In the genomic region with DNA sequence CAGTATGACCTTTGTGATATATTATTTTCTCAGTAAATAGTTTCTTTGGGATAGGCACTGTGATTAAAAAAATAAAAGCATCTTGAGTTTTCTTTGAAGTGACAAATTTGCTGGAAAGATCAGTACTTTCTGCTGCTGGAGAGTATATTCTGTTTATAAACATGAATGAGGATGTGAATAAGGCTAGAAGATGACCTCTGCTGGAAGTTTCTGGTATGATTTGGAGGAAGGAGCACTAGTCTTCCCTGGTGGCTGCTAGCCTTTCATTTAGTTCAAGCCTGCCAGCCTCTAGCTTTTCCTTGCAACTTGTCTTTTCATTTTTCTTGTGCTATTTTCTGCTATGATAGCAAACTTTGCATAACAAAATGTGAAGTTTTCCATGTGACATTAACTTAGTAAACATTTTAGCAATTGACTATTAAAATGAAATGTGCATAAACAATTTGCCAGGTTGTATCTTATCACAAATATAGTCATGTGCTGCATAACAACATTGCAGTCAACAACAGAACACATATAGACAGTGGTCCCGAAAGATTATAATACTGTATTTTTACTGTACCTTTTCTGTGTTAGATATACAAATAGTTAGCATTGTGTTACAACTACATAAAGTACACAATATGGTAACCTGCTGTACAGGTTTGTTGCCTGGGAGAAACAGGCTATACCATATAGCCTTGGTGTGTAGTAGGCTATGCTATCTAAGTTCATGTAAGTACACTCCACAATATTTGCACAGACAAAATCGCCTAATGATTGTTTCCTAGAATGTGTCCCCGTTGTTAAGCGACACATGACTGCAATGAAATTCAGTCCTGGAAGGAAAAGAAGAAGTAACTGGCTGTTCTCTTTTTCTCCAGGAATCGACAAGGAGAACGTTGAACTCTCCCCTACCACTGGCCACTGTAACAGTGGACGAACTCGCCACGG, we compare ENCODE assay signal across 8 cellular contexts. TPM values are rescaled to one million over a fixed set of nuclear protein-coding genes. Genes with fewer than 3 reads are reported as not detected.
DNase-seq lines count a peak whose midpoint lies in the region; ATAC-seq and TF ChIP-seq lines count a peak whose summit lies in the region.

No MANE protein-coding gene starts in this region.

- no peaks in the 10 kb centered on the region for H3K27me3 Mint-ChIP-seq in activated CD4-positive, alpha-beta T cell treated with anti-CD3 and anti-CD28 coated beads for 36 hours

- H3K4me3 ChIP-seq in fibroblast of lung (replicated peaks in 1 of 4; ENCODE audit: control extremely low read depth in 1 of 4, insufficient read depth in 1 of 4, low read depth in 3 of 4, low read length in 4 of 4): no peak overlapping the region
- H3K4me3 ChIP-seq in neutrophil (ENCODE audit: low read depth in 1 of 2, low read length in 1 of 2): peak overlapping the region; percentile 25 to 41

- H3K27ac Mint-ChIP-seq in activated CD4-positive, alpha-beta T cell treated with anti-CD3 and anti-CD28 coated beads for 36 hours: no peak overlapping the region

- H3K4me1 Mint-ChIP-seq in activated CD4-positive, alpha-beta T cell treated with anti-CD3 and anti-CD28 coated beads for 36 hours: peaks cover 22% of the 10 kb centered on the region

- no peak overlapping the region for H2AFZ ChIP-seq in fibroblast of lung (ENCODE audit: low read length)

- H3K36me3 ChIP-seq in fibroblast of lung (ENCODE audit: control insufficient read depth, insufficient read depth, low read length) (no peaks in the 10 kb centered on the region), neutrophil (no peaks in the 10 kb centered on the region)

- no peaks in the 10 kb centered on the region for H4K20me1 ChIP-seq in fibroblast of lung (ENCODE audit: control insufficient read depth, extremely low read depth, insufficient read depth, low read length)

- H3K4me3 Mint-ChIP-seq in activated CD4-positive, alpha-beta T cell treated with anti-CD3 and anti-CD28 coated beads for 36 hours: no peak overlapping the region

- no peaks in the 10 kb centered on the region for H3K27me3 ChIP-seq in fibroblast of lung (ENCODE audit: control insufficient read depth, insufficient read depth, low read length)
- H3K27me3 ChIP-seq in neutrophil: no peaks in the 10 kb centered on the region

- POLR2A ChIA-PET in activated CD4-positive, alpha-beta T cell treated with anti-CD3 and anti-CD28 coated beads for 36 hours (lab: Charles Lee): no interaction called here

- no peaks in the 10 kb centered on the region for H3K9me3 Mint-ChIP-seq in activated CD4-positive, alpha-beta T cell treated with anti-CD3 and anti-CD28 coated beads for 36 hours (ENCODE audit: low read depth)

- CTCF ChIA-PET in activated CD4-positive, alpha-beta T cell treated with anti-CD3 and anti-CD28 coated beads for 36 hours (lab: Charles Lee): interaction anchor here (0.7 to 2.5 kb wide), 23 partner anchors 11 to 403 kb away, joined by 3 to 17 read pairs (median 4); partner anchors contain the start of genes EVI2A and RNF135

- DNase-seq in activated CD4-positive, alpha-beta T cell treated with anti-CD3 and anti-CD28 coated beads for 36 hours: peak; percentile 27
- no peak for DNase-seq in activated CD4-positive, alpha-beta T cell treated with anti-CD3 and anti-CD28 coated beads for 1 hour
- DNase-seq in LHCN-M2 (ENCODE audit: low read depth) (peak; percentile 65), fibroblast of lung (ENCODE audit: low read depth in 2 of 2) (peak; percentile 50 to 81)

- H3K36me3 Mint-ChIP-seq in activated CD4-positive, alpha-beta T cell treated with anti-CD3 and anti-CD28 coated beads for 36 hours (ENCODE audit: low read depth): no peaks in the 10 kb centered on the region

- H3K27ac ChIP-seq in fibroblast of lung (ENCODE audit: insufficient read depth, low read length) (no peak overlapping the region), neutrophil (peak overlapping the region; percentile 71)

- H3K9me3 ChIP-seq in fibroblast of lung (ENCODE audit: control insufficient read depth, insufficient read depth, low read depth, low read length) (no peaks in the 10 kb centered on the region), neutrophil (no peaks in the 10 kb centered on the region)

- ATAC-seq in activated CD4-positive, alpha-beta T cell treated with anti-CD3 and anti-CD28 coated beads for 36 hours: peak; percentile 85
- ATAC-seq in SK-N-SH treated with all-trans-retinoic acid at 6 μM for 48 hours (peak; percentile 91), HG02852 (IDR thresholded peaks at IDR 0.05; ENCODE audit: unreplicated experiment) (no peak), GM21717 (IDR thresholded peaks at IDR 0.05; ENCODE audit: unreplicated experiment) (no peak)

- H3K9ac ChIP-seq in fibroblast of lung (ENCODE audit: insufficient read depth, low read length): no peak overlapping the region

- no peaks in the 10 kb centered on the region for H3K4me1 ChIP-seq in fibroblast of lung (ENCODE audit: control insufficient read depth, extremely low read depth, insufficient read depth, low read length)
- H3K4me1 ChIP-seq in neutrophil (ENCODE audit: control insufficient read depth in 1 of 2, insufficient read depth in 1 of 2, low read depth in 1 of 2, low read length in 1 of 2): peaks cover 27 to 28% of the 10 kb centered on the region in 2 experiments

- intact Hi-C loops in activated CD4-positive, alpha-beta T cell treated with anti-CD3 and anti-CD28 coated beads for 36 hours (cut with DNase I, micrococcal nuclease): loop anchor here (1.0 to 5.0 kb wide), 7 partner anchors 53 to 401 kb away; partner anchors contain the start of genes EVI2A (in 1 of the 2) and RNF135 (in 1 of the 2)

- H3K4me2 ChIP-seq in fibroblast of lung (ENCODE audit: extremely low read depth, insufficient read depth, low read length): no peak overlapping the region

- TF ChIP-seq CTCF in fibroblast of lung (conservative IDR thresholded peaks at IDR 0.05 in 1 of 2, IDR thresholded peaks at IDR 0.05 in 1 of 2; ENCODE audit: low read depth in 1 of 2, low read length in 2 of 2) (peak; percentile 64 to 75), neutrophil (IDR thresholded peaks at IDR 0.05) (peak; percentile 84)

- H3K79me2 ChIP-seq in fibroblast of lung (ENCODE audit: control insufficient read depth, insufficient read depth, low read length): no peaks in the 10 kb centered on the region

TF ChIP-seq in SK-N-SH treated with all-trans-retinoic acid at 6 μM for 48 hours, 23 proteins besides CTCF, POLR2A, EP300 and RAD21 (continues in another document):
- TF ChIP-seq CSDC2 (CRISPR knock-in tag; IDR thresholded peaks at IDR 0.05) (no peak), ZNF8 (CRISPR knock-in tag; IDR thresholded peaks at IDR 0.05) (no peak), ZNF70 (CRISPR knock-in tag; IDR thresholded peaks at IDR 0.05) (no peak), ZNF565 (CRISPR knock-in tag; conservative IDR thresholded peaks at IDR 0.05; ENCODE audit: low read depth) (no peak), SNAI2 (CRISPR knock-in tag; IDR thresholded peaks at IDR 0.05) (no peak), BACH2 (CRISPR knock-in tag; IDR thresholded peaks at IDR 0.05; ENCODE audit: borderline replicate concordance) (no peak), ISL1 (CRISPR knock-in tag; IDR thresholded peaks at IDR 0.05) (no peak)
- TF ChIP-seq, protein P1, sequence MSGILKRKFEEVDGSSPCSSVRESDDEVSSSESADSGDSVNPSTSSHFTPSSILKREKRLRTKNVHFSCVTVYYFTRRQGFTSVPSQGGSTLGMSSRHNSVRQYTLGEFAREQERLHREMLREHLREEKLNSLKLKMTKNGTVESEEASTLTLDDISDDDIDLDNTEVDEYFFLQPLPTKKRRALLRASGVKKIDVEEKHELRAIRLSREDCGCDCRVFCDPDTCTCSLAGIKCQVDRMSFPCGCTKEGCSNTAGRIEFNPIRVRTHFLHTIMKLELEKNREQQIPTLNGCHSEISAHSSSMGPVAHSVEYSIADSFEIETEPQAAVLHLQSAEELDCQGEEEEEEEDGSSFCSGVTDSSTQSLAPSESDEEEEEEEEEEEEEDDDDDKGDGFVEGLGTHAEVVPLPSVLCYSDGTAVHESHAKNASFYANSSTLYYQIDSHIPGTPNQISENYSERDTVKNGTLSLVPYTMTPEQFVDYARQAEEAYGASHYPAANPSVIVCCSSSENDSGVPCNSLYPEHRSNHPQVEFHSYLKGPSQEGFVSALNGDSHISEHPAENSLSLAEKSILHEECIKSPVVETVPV (CRISPR knock-in tag; IDR thresholded peaks at IDR 0.05): no peak
- TF ChIP-seq, protein P2, sequence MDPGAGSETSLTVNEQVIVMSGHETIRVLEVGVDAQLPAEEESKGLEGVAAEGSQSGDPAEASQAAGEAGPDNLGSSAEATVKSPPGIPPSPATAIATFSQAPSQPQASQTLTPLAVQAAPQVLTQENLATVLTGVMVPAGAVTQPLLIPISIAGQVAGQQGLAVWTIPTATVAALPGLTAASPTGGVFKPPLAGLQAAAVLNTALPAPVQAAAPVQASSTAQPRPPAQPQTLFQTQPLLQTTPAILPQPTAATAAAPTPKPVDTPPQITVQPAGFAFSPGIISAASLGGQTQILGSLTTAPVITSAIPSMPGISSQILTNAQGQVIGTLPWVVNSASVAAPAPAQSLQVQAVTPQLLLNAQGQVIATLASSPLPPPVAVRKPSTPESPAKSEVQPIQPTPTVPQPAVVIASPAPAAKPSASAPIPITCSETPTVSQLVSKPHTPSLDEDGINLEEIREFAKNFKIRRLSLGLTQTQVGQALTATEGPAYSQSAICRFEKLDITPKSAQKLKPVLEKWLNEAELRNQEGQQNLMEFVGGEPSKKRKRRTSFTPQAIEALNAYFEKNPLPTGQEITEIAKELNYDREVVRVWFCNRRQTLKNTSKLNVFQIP (CRISPR knock-in tag; IDR thresholded peaks at IDR 0.05; ENCODE audit: borderline replicate concordance, low read depth): no peak

RNA-seq across cellular contexts. Expression of gene RAB11FIP4, which starts 18.1 kb away (rescaled TPM):
- total RNA-seq in activated CD4-positive, alpha-beta T cell treated with anti-CD3 and anti-CD28 coated beads for 36 hours: 10 to 100 TPM; 30.3 to 41.4 TPM
- total RNA-seq in LHCN-M2 (2014; rRNA removed) (under 0.01 and 0.45 TPM in 2 replicates), fibroblast of lung (0.66 and 1.8 TPM in 2 replicates)
- 0.21 TPM for polyA plus RNA-seq in LHCN-M2 (2012)
- 0.14 and 0.16 TPM in 2 replicates for polyA plus RNA-seq in fibroblast of lung
- 0.27 and 0.43 TPM in 2 replicates for polyA plus RNA-seq in fibroblast of lung (2012)
- polyA minus RNA-seq in fibroblast of lung (ENCODE audit: low replicate concordance): 1.1 TPM in 1 of 2 replicates, not detected in the other

RNA-seq across cellular contexts. Expression of gene EVI2A, which starts 52.0 kb away (rescaled TPM):
- total RNA-seq in activated CD4-positive, alpha-beta T cell treated with anti-CD3 and anti-CD28 coated beads for 36 hours: 10 to 100 TPM; 16.9 to 18.2 TPM
- total RNA-seq in LHCN-M2 (2014; rRNA removed) (38.0 and 53.9 TPM in 2 replicates), fibroblast of lung (11.8 and 22.8 TPM in 2 replicates)
- polyA plus RNA-seq in LHCN-M2 (2012): 12.9 TPM
- polyA plus RNA-seq in fibroblast of lung: 0.77 and 3.0 TPM in 2 replicates
- polyA plus RNA-seq in fibroblast of lung (2012): 0.69 and 2.8 TPM in 2 replicates
- not detected in 2 replicates for polyA minus RNA-seq in fibroblast of lung (ENCODE audit: low replicate concordance)

RNA-seq across cellular contexts. Expression of gene EVI2B, which starts 59.6 kb away (rescaled TPM):
- total RNA-seq in activated CD4-positive, alpha-beta T cell treated with anti-CD3 and anti-CD28 coated beads for 36 hours: 10 to 100 TPM; 10.3 to 14.8 TPM
- total RNA-seq in LHCN-M2 (2014; rRNA removed): 6.3 and 10.6 TPM in 2 replicates
- polyA plus RNA-seq in LHCN-M2 (2012): 1.7 TPM
- 0.26 and 0.33 TPM in 2 replicates for total RNA-seq in fibroblast of lung
- polyA plus RNA-seq in fibroblast of lung: 0.68 and 3.4 TPM in 2 replicates
- 0.19 and 1.4 TPM in 2 replicates for polyA plus RNA-seq in fibroblast of lung (2012)
- polyA minus RNA-seq in fibroblast of lung (ENCODE audit: low replicate concordance): 0.33 TPM in 1 of 2 replicates, not detected in the other

Comparison
In these comparisons a context has a peak if more than half of its experiments do, and no peak if none do; other contexts are left out.
1. ATAC-seq: peak in activated CD4-positive, alpha-beta T cell treated with anti-CD3 and anti-CD28 coated beads for 36 hours (single experiment) and SK-N-SH treated with all-trans-retinoic acid at 6 μM for 48 hours (single experiment); none in HG02852 (single experiment) and GM21717 (single experiment).
2. H3K4me3 ChIP-seq: peak in neutrophil (2 of 2); none in fibroblast of lung (0 of 4).
3. RNA of gene RAB11FIP4, which starts 18.1 kb away (total RNA-seq): 30.3 to 41.4 TPM in activated CD4-positive, alpha-beta T cell treated with anti-CD3 and anti-CD28 coated beads for 36 hours; 0.66 to 1.8 TPM in fibroblast of lung and under 0.01 to 0.45 TPM in LHCN-M2; every median in the first group is over 10 times any median in the second.